In genomic region chr13:41562083-41562482, GRCh38 we compare ENCODE assay signal across 12 cellular contexts.
DNase-seq lines count a peak whose midpoint lies in the region; ATAC-seq and TF ChIP-seq lines count a peak whose summit lies in the region.
"Had no signal": no experiment of that assay in that cellular context is flagged by ENCODE, and none has a peak within 500 bp of the region (broad histone marks: within the 10 kb centered on the region; RNA-seq: fewer than 3 reads in every experiment).

No MANE protein-coding gene starts in this region.

- DNase-seq in AG09319 (ENCODE audit: extremely low read depth, low read depth) (peak; percentile 57), fibroblast of villous mesenchyme (ENCODE audit: low read depth) (peak; percentile 84), occipital lobe (lab: John Stamatoyannopoulos, UW) (peak; percentile 71)
- DNase-seq in effector memory CD8-positive, alpha-beta T cell: no peak
- DNase-seq in activated T-cell treated with anti-CD3 and anti-CD28 coated beads, Interleukin-2, amount 50 U/mL, for 48 hours: no peak
- DNase-seq: SIG-M5; stimulated activated naive CD4-positive, alpha-beta T cell had no signal

- no peaks in the 10 kb centered on the region for H3K27me3 Mint-ChIP-seq in effector memory CD8-positive, alpha-beta T cell

- no peaks in the 10 kb centered on the region for H3K4me1 Mint-ChIP-seq in effector memory CD8-positive, alpha-beta T cell (ENCODE audit: low read depth in 2 of 2)

- H3K9me3 Mint-ChIP-seq in effector memory CD8-positive, alpha-beta T cell: no peaks in the 10 kb centered on the region
- H3K9me3 Mint-ChIP-seq: activated T-helper 1 cell treated with anti-CD3 and anti-CD28 coated beads, Interleukin-12 subunit alpha, Interleukin-12 subunit beta, Interleukin-2, Interleukin-4 antibody, amounts not matched to agents 30 ng/mL and 10 ng/mL and 1 ng/mL, durations not matched to agents 14 hours and 24 hours and 36 hours had no signal

- no peak overlapping the region for H3K4me3 Mint-ChIP-seq in effector memory CD8-positive, alpha-beta T cell
- H3K4me3 Mint-ChIP-seq: activated T-helper 1 cell treated with anti-CD3 and anti-CD28 coated beads, Interleukin-12 subunit alpha, Interleukin-12 subunit beta, Interleukin-2, Interleukin-4 antibody, amounts not matched to agents 30 ng/mL and 10 ng/mL and 1 ng/mL, durations not matched to agents 14 hours and 24 hours and 36 hours had no signal

- H3K4me3 ChIP-seq in fibroblast of villous mesenchyme (ENCODE audit: low read depth, low read length): no peak overlapping the region
- H3K4me3 ChIP-seq: prostate gland had no signal

- peak; percentile 67 for ATAC-seq in SK-N-SH treated with all-trans-retinoic acid at 6 μM for 48 hours
- ATAC-seq in HG02973 (IDR thresholded peaks at IDR 0.05; ENCODE audit: unreplicated experiment): no peak
- no peak for ATAC-seq in GM19397 (IDR thresholded peaks at IDR 0.05; ENCODE audit: unreplicated experiment)
- ATAC-seq in effector memory CD8-positive, alpha-beta T cell (replicated peaks): no peak

- TF ChIP-seq CTCF in AG09319 (IDR thresholded peaks at IDR 0.05; ENCODE audit: low read depth, low read length): no peak
- TF ChIP-seq CTCF in fibroblast of villous mesenchyme (IDR thresholded peaks at IDR 0.05; ENCODE audit: insufficient read depth, low read depth, low read length): no peak

- peak overlapping the region in 1 of 2 donors; percentile 65 for H3K27ac Mint-ChIP-seq in effector memory CD8-positive, alpha-beta T cell
- H3K27ac Mint-ChIP-seq: activated T-helper 1 cell treated with anti-CD3 and anti-CD28 coated beads, Interleukin-12 subunit alpha, Interleukin-12 subunit beta, Interleukin-2, Interleukin-4 antibody, amounts not matched to agents 30 ng/mL and 10 ng/mL and 1 ng/mL, durations not matched to agents 14 hours and 24 hours and 36 hours had no signal

- H3K36me3 Mint-ChIP-seq in effector memory CD8-positive, alpha-beta T cell (ENCODE audit: insufficient read depth): no peaks in the 10 kb centered on the region

TF ChIP-seq in SK-N-SH treated with all-trans-retinoic acid at 6 μM for 48 hours, 23 proteins besides CTCF, POLR2A, EP300 and RAD21:
- no peak for TF ChIP-seq ISL1 (CRISPR knock-in tag; IDR thresholded peaks at IDR 0.05)
- no peak for TF ChIP-seq ZNF565 (CRISPR knock-in tag; conservative IDR thresholded peaks at IDR 0.05; ENCODE audit: low read depth)

Comparison
In these comparisons a context has a peak if more than half of its experiments do, and no peak if none do; other contexts are left out.
1. DNase-seq: peak in AG09319 (single experiment), fibroblast of villous mesenchyme (single experiment) and occipital lobe (single experiment); none in effector memory CD8-positive, alpha-beta T cell (0 of 3) and activated T-cell treated with anti-CD3 and anti-CD28 coated beads, Interleukin-2, amount 50 U/mL, for 48 hours (0 of 2).